ENCODE assay signal across 17 cellular contexts in genomic region chr16:88489163-88489721, GRCh38.
"Had no signal": no experiment of that assay in that cellular context is flagged by ENCODE, and none has a peak within 500 bp of the region (broad histone marks: within the 10 kb centered on the region; RNA-seq: fewer than 3 reads in every experiment).

No MANE protein-coding gene starts in this region.

- H3K9me3 ChIP-seq: heart left ventricle, prostate gland, tibial artery, uterus had no signal

- H3K4me3 ChIP-seq: heart left ventricle, prostate gland, smooth muscle cell, tibial artery, uterus had no signal

- H3K4me2 ChIP-seq: smooth muscle cell had no signal

- DNase-seq: activated CD4-positive, alpha-beta T cell treated with anti-CD3 and anti-CD28 coated beads, Interleukin-2, amount 50 U/mL, for 48 hours; activated naive CD4-positive, alpha-beta T cell treated with anti-CD3 and anti-CD28 coated beads, Interleukin-2, amount 10 ng/mL, durations not matched to agents 7 days and 5 days; endodermal cell; heart left ventricle; midbrain; naive thymus-derived CD4-positive, alpha-beta T cell; nucleus accumbens; right cardiac atrium; T-helper 1 cell; tibial artery; uterus had no signal

- H3K27me3 ChIP-seq: heart left ventricle, tibial artery, uterus had no signal

- H3K36me3 ChIP-seq: prostate gland, tibial artery, uterus had no signal

- H3K27ac ChIP-seq: heart left ventricle, prostate gland, tibial artery, uterus, VCaP had no signal

- FAIRE-seq: astrocyte, frontal cortex had no signal

- ATAC-seq: activated T-helper 17 cell treated with anti-CD3 and anti-CD28 coated beads, Interleukin-2, amount 50 U/mL, for 72 hours; heart left ventricle; naive thymus-derived CD4-positive, alpha-beta T cell; right cardiac atrium had no signal

- H3K4me1 ChIP-seq: heart left ventricle, prostate gland, tibial artery, uterus had no signal
